24 cellular contexts compared by ENCODE assay signal in genomic region chr10:118020365-118020764, GRCh38. TPM values are rescaled to one million over a fixed set of nuclear protein-coding genes. Genes with fewer than 3 reads are reported as not detected.
A peak's percentile ranks its signal among the peaks of the same experiment; 100 is the strongest.
DNase-seq lines count a peak whose midpoint lies in the region; ATAC-seq and TF ChIP-seq lines count a peak whose summit lies in the region.
"Had no signal": no experiment of that assay in that cellular context is flagged by ENCODE, and none has a peak within 500 bp of the region (broad histone marks: within the 10 kb centered on the region; RNA-seq: fewer than 3 reads in every experiment).

No MANE protein-coding gene starts in this region.

- no peak overlapping the region for H3K23ac ChIP-seq in mesenchymal stem cell (ENCODE audit: low read length in 2 of 2)
- H3K23ac ChIP-seq in trophoblast cell (ENCODE audit: low read length): no peak overlapping the region

- H3K4me3 Mint-ChIP-seq in endodermal cell: no peak overlapping the region
- H3K4me3 Mint-ChIP-seq: CD8-positive, alpha-beta T cell; HFFc6; IgD-negative memory B cell had no signal

- no peak overlapping the region for H2BK12ac ChIP-seq in mesenchymal stem cell (ENCODE audit: low read length in 2 of 2)
- no peak overlapping the region for H2BK12ac ChIP-seq in trophoblast cell (ENCODE audit: low read length)

- 61% methylated on average over 2 of the region's 3 CpGs; no CpG with 5 or more reads in 1 of the 2 experiments for WGBS in endodermal cell (ENCODE audit: insufficient coverage in 1 of 2, insufficient read length in 1 of 2), 2 experiments
- WGBS in mesenchymal stem cell: 83% methylated on average over 2 of the region's 3 CpGs
- no CpG with 5 or more reads among the region's 3 CpGs for WGBS in trophoblast cell (ENCODE audit: extremely low coverage, insufficient coverage, insufficient read length)

- H3K4me2 ChIP-seq in mesenchymal stem cell (ENCODE audit: low read length, poor library complexity, severe bottlenecking) (no peak overlapping the region), trophoblast cell (ENCODE audit: low read length) (no peak overlapping the region)
- H3K4me2 ChIP-seq: BLaER1 treated with 17β-estradiol and CSF1 and Interleukin-3, amounts not matched to agents 10 nM and 100 nM had no signal

- H3K79me1 ChIP-seq in mesenchymal stem cell (replicated peaks; ENCODE audit: low read length, poor library complexity, severe bottlenecking): peaks cover 18% of the 10 kb centered on the region
- no peaks in the 10 kb centered on the region for H3K79me1 ChIP-seq in trophoblast cell (ENCODE audit: low read length)

- H3K27ac ChIP-seq in HUES48 (ENCODE audit: low read depth, low read length) (peak overlapping the region; percentile 8), endodermal cell (ENCODE audit: low read depth, low read length) (no peak overlapping the region), mesenchymal stem cell (ENCODE audit: low read length, poor library complexity, severe bottlenecking) (no peak overlapping the region), trophoblast cell (ENCODE audit: low read depth, low read length) (no peak overlapping the region)
- H3K27ac ChIP-seq: BLaER1 treated with 17β-estradiol and CSF1 and Interleukin-3, amounts not matched to agents 10 nM and 100 nM; Peyer's patch; SJCRH30 had no signal

- DNase-seq in H7: peak; percentile 54
- DNase-seq in endodermal cell: peak; percentile 78
- no peak for DNase-seq in mesenchymal stem cell
- no peak for DNase-seq in T-helper 9 cell
- no peak for DNase-seq in trophoblast cell
- DNase-seq: CD8-positive, alpha-beta T cell; DMS153; GOT3; MV-4-11; NCI-H1105 treated with DMSO at 0.1 percent for 48 hours; NCI-H1694 treated with DMSO at 0.1 percent for 48 hours; NCI-H2081 treated with DMSO at 0.1 percent for 48 hours; NCI-H2227 treated with DMSO at 0.1 percent for 48 hours; NCI-H510A; NCI-H748 treated with DMSO at 0.1 percent for 48 hours; Peyer's patch; SJCRH30; T-helper 1 cell had no signal

- H4K91ac ChIP-seq in mesenchymal stem cell (ENCODE audit: low read length) (no peak overlapping the region), trophoblast cell (ENCODE audit: low read depth, low read length) (no peak overlapping the region)

- peak; percentile 17 for TF ChIP-seq CTCF in endodermal cell (conservative IDR thresholded peaks at IDR 0.05)

- H3K4me3 ChIP-seq in H7 (ENCODE audit: insufficient read depth, low read depth, low read length) (no peak overlapping the region), HUES48 (ENCODE audit: low read depth, low read length) (no peak overlapping the region), endodermal cell (ENCODE audit: low read length) (no peak overlapping the region), mesenchymal stem cell (ENCODE audit: insufficient read depth in 1 of 2, low read depth in 1 of 2, low read length in 2 of 2) (no peak overlapping the region), trophoblast cell (ENCODE audit: low read depth, low read length) (no peak overlapping the region)
- H3K4me3 ChIP-seq: BLaER1 treated with 17β-estradiol and CSF1 and Interleukin-3, amounts not matched to agents 10 nM and 100 nM; Peyer's patch; SJCRH30 had no signal

- H2BK120ac ChIP-seq in mesenchymal stem cell (ENCODE audit: low read depth, low read length) (no peak overlapping the region), trophoblast cell (ENCODE audit: insufficient read depth, low read length, poor library complexity) (no peak overlapping the region)

- H3K36me3 ChIP-seq in H7 (replicated peaks; ENCODE audit: control insufficient read depth, insufficient read depth, low read length): no peaks in the 10 kb centered on the region
- H3K36me3 ChIP-seq in HUES48 (ENCODE audit: control insufficient read depth, insufficient read depth, low read length): no peaks in the 10 kb centered on the region
- no peaks in the 10 kb centered on the region for H3K36me3 ChIP-seq in endodermal cell (ENCODE audit: control insufficient read depth, insufficient read depth, low read length)
- H3K36me3 ChIP-seq in mesenchymal stem cell (ENCODE audit: control insufficient read depth in 1 of 2, insufficient read depth in 2 of 2, low read depth in 1 of 2, low read length in 2 of 2): peaks cover 9 to 29% of the 10 kb centered on the region in 2 experiments
- H3K36me3 ChIP-seq in trophoblast cell (ENCODE audit: control insufficient read depth in 1 of 2, insufficient read depth in 2 of 2, low read length in 2 of 2): no peaks in the 10 kb centered on the region
- H3K36me3 ChIP-seq: Peyer's patch, SJCRH30 had no signal

- H3K79me2 ChIP-seq in trophoblast cell (ENCODE audit: control insufficient read depth, insufficient read depth, low read length, poor library complexity): no peaks in the 10 kb centered on the region

- H3K4ac ChIP-seq in mesenchymal stem cell (ENCODE audit: low read depth in 1 of 2, low read length in 2 of 2) (no peak overlapping the region), trophoblast cell (ENCODE audit: low read depth, low read length) (no peak overlapping the region)

- H2BK5ac ChIP-seq in mesenchymal stem cell (ENCODE audit: low read depth, low read length, poor library complexity, severe bottlenecking) (no peak overlapping the region), trophoblast cell (ENCODE audit: low read depth, low read length, poor library complexity) (no peak overlapping the region)

- H2AFZ ChIP-seq in mesenchymal stem cell (ENCODE audit: low read depth, low read length) (no peak overlapping the region), trophoblast cell (ENCODE audit: insufficient read depth, low read length, poor library complexity) (no peak overlapping the region)

- H3K9me3 Mint-ChIP-seq in endodermal cell: no peaks in the 10 kb centered on the region
- H3K9me3 Mint-ChIP-seq: CD8-positive, alpha-beta T cell; HFFc6; IgD-negative memory B cell had no signal

- H3K14ac ChIP-seq in mesenchymal stem cell (ENCODE audit: low read length in 2 of 2) (peak overlapping the region in 1 of 2 experiments; percentile 76), trophoblast cell (ENCODE audit: low read length) (no peak overlapping the region)

- H3K18ac ChIP-seq in mesenchymal stem cell (ENCODE audit: low read depth in 1 of 2, low read length in 2 of 2) (no peak overlapping the region), trophoblast cell (ENCODE audit: low read length) (no peak overlapping the region)

- no peak overlapping the region for H2BK15ac ChIP-seq in mesenchymal stem cell (ENCODE audit: low read depth, poor library complexity, severe bottlenecking)

- peaks cover 25% of the 10 kb centered on the region for H3K4me1 ChIP-seq in HUES48 (ENCODE audit: control insufficient read depth, insufficient read depth, low read length)
- H3K4me1 ChIP-seq in endodermal cell (ENCODE audit: control insufficient read depth, insufficient read depth, low read length): peaks cover 7% of the 10 kb centered on the region
- H3K4me1 ChIP-seq in mesenchymal stem cell (ENCODE audit: control insufficient read depth, insufficient read depth, low read depth, low read length): peaks cover 3% of the 10 kb centered on the region
- peaks cover 5 to 7% of the 10 kb centered on the region in 2 experiments for H3K4me1 ChIP-seq in trophoblast cell (ENCODE audit: control insufficient read depth in 1 of 2, insufficient read depth in 2 of 2, low read length in 2 of 2)
- H3K4me1 ChIP-seq: Peyer's patch, SJCRH30 had no signal

- H3K36me3 Mint-ChIP-seq in endodermal cell (ENCODE audit: low read depth): no peaks in the 10 kb centered on the region

- H4K8ac ChIP-seq in mesenchymal stem cell (ENCODE audit: low read length) (peak overlapping the region; percentile 7), trophoblast cell (ENCODE audit: low read depth, low read length) (no peak overlapping the region)

- H3K27me3 Mint-ChIP-seq in endodermal cell (ENCODE audit: insufficient read depth): peaks cover 1% of the 10 kb centered on the region
- H3K27me3 Mint-ChIP-seq: IgD-negative memory B cell had no signal

- H3K4me1 Mint-ChIP-seq in endodermal cell: peaks cover 23% of the 10 kb centered on the region
- H3K4me1 Mint-ChIP-seq: IgD-negative memory B cell had no signal

- H3K9me3 ChIP-seq in HUES48 (ENCODE audit: control insufficient read depth, insufficient read depth, low read length): no peaks in the 10 kb centered on the region
- H3K9me3 ChIP-seq in endodermal cell (ENCODE audit: control insufficient read depth, low read length): no peaks in the 10 kb centered on the region
- no peaks in the 10 kb centered on the region for H3K9me3 ChIP-seq in mesenchymal stem cell (ENCODE audit: control insufficient read depth, low read length)
- H3K9me3 ChIP-seq in trophoblast cell (ENCODE audit: insufficient read depth, low read depth, low read length): peaks cover 3% of the 10 kb centered on the region
- H3K9me3 ChIP-seq: BLaER1 treated with 17β-estradiol and CSF1 and Interleukin-3, amounts not matched to agents 10 nM and 100 nM; Peyer's patch; SJCRH30 had no signal

- H3K27ac Mint-ChIP-seq in endodermal cell: no peak overlapping the region
- H3K27ac Mint-ChIP-seq: CD8-positive, alpha-beta T cell; HFFc6; IgD-negative memory B cell had no signal

- ATAC-seq in HG03045 (IDR thresholded peaks at IDR 0.05; ENCODE audit: unreplicated experiment) (no peak), HG02571 (IDR thresholded peaks at IDR 0.05; ENCODE audit: unreplicated experiment) (no peak)
- ATAC-seq: CD8-positive, alpha-beta T cell had no signal

- H4K12ac ChIP-seq in trophoblast cell (ENCODE audit: low read depth, low read length): no peak overlapping the region

- H3K27me3 ChIP-seq in H7 (ENCODE audit: control insufficient read depth, insufficient read depth, low read length) (no peaks in the 10 kb centered on the region), HUES48 (ENCODE audit: control insufficient read depth, insufficient read depth, low read length) (no peaks in the 10 kb centered on the region), endodermal cell (ENCODE audit: control insufficient read depth, insufficient read depth, low read length, poor library complexity, severe bottlenecking) (no peaks in the 10 kb centered on the region), mesenchymal stem cell (ENCODE audit: control insufficient read depth in 1 of 2, insufficient read depth in 1 of 2, low read length in 2 of 2) (no peaks in the 10 kb centered on the region), trophoblast cell (ENCODE audit: insufficient read depth, low read length) (no peaks in the 10 kb centered on the region)
- H3K27me3 ChIP-seq: BLaER1 treated with 17β-estradiol and CSF1 and Interleukin-3, amounts not matched to agents 10 nM and 100 nM; Peyer's patch; SJCRH30 had no signal

- H2AK5ac ChIP-seq in mesenchymal stem cell (ENCODE audit: low read length, severe bottlenecking): no peak overlapping the region
- H2AK5ac ChIP-seq in trophoblast cell (ENCODE audit: low read length): no peak overlapping the region

- no peak overlapping the region for H3K9ac ChIP-seq in HUES48 (ENCODE audit: low read depth, low read length)
- H3K9ac ChIP-seq in endodermal cell (ENCODE audit: extremely low read depth, low read length, poor library complexity, severe bottlenecking): no peak overlapping the region
- no peak overlapping the region for H3K9ac ChIP-seq in mesenchymal stem cell (ENCODE audit: low read length)
- H3K9ac ChIP-seq in trophoblast cell (ENCODE audit: low read length): no peak overlapping the region
- H3K9ac ChIP-seq: BLaER1 treated with 17β-estradiol and CSF1 and Interleukin-3, amounts not matched to agents 10 nM and 100 nM had no signal

RNA-seq across cellular contexts. Expression of gene RAB11FIP2, which starts 26.4 kb away (rescaled TPM):
- 9.6 and 13.9 TPM in 2 replicates for total RNA-seq in H7 (2014; rRNA removed; shearing (Covaris generic))
- total RNA-seq in endodermal cell: 10 to 100 TPM; 21.9 TPM
- polyA plus RNA-seq in endodermal cell (2013, experiment 1 of 2): 13.7 TPM
- 15.2 TPM for polyA plus RNA-seq in endodermal cell (2013, experiment 2 of 2)
- 14.3 TPM for polyA plus RNA-seq in mesenchymal stem cell (2013, experiment 1 of 2)
- 15.3 TPM for polyA plus RNA-seq in mesenchymal stem cell (2013, experiment 2 of 2)
- 5.8 and 7.1 TPM in 2 replicates for polyA plus RNA-seq in trophoblast cell (2013)

Comparison
In these comparisons a context has a peak if more than half of its experiments do, and no peak if none do; other contexts are left out.
1. DNase-seq: peak in H7 (single experiment) and endodermal cell (single experiment); none in mesenchymal stem cell (single experiment), T-helper 9 cell (single experiment) and trophoblast cell (0 of 2).